In the genomic region with DNA sequence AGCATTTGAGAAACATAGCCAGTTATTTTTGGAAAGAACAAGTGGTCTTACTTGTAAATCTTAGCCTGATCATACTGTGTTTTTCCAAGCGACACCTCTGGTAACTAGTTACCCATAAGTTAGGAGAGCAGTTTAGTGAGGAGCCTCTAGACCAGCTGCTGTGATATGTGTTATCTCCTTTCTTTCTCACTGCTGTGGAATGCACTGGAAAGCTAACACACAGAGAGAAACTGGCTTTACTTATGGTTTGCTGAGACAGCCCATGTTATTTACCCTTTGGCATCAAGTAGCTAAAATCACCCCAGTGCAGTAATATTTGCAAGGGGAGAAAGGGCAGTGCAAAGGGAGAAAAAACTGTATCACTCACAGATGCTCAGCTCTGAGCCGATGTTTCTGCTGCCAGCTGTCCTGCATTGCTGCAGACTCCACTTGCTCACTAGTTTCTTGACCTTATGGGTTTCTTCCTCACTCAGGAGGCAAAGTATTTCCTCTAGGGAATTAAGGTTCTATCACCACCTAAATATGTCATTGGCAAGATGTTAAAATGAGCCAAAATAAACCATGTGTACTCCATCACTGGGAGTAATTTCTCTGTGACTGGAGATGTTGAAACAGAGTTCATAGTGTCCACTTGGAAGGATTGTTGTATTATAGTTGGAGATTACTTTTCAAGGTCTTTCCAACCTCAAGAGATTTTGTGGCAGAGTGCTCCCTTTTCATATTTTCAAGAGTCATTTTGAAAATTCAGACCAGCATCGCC, we compare ENCODE assay signal across 22 cellular contexts. TPM values are rescaled to one million over a fixed set of nuclear protein-coding genes. Genes with fewer than 3 reads are reported as not detected.
"Had no signal": no experiment of that assay in that cellular context is flagged by ENCODE, and none has a peak within 500 bp of the region (broad histone marks: within the 10 kb centered on the region; RNA-seq: fewer than 3 reads in every experiment).

No MANE protein-coding gene starts in this region.

- H3K4me3 ChIP-seq: adrenal gland, esophagus muscularis mucosa, lung, ovary, thyroid gland had no signal

- H3K36me3 ChIP-seq: adrenal gland, esophagus muscularis mucosa, ovary, thyroid gland had no signal

- H3K27me3 ChIP-seq: adrenal gland, ovary, thyroid gland had no signal

- ATAC-seq: activated CD4-positive, alpha-beta T cell treated with anti-CD3 and anti-CD28 coated beads for 36 hours; activated naive CD4-positive, alpha-beta T cell treated with anti-CD3 and anti-CD28 coated beads, Interleukin-2, amount 50 U/mL, for 72 hours; left colon; WTC11 had no signal

- H3K9me3 ChIP-seq: adrenal gland, esophagus muscularis mucosa, ovary, thyroid gland had no signal

- H3K27ac ChIP-seq: adrenal gland, esophagus muscularis mucosa, ovary, thyroid gland had no signal

- H3K4me1 ChIP-seq: adrenal gland, thyroid gland had no signal

- DNase-seq: activated CD4-positive, alpha-beta T cell treated with anti-CD3 and anti-CD28 coated beads for 36 hours; activated CD4-positive, alpha-beta T cell treated with anti-CD3 and anti-CD28 coated beads, Interleukin-2, amount 50 U/mL, for 48 hours; activated gamma-delta T cell treated with Interleukin-2 at 50 U/mL for 16 hours; adrenal gland; dermis blood vessel endothelial cell; effector memory CD4-positive, alpha-beta T cell; hippocampal formation; left colon; midbrain; ovary; stimulated activated CD4-positive, alpha-beta T cell treated with anti-CD3 and anti-CD28 coated beads, Interleukin-12 subunit alpha, Interleukin-12 subunit beta, amount 100 ng/mL, for 4 hours; stimulated activated CD4-positive, alpha-beta T cell treated with anti-CD3 and anti-CD28 coated beads, Interleukin-1b, Interleukin-23, amount 100 ng/mL, for 48 hours; stimulated activated naive CD4-positive, alpha-beta T cell treated with Interleukin-2 at 50 U/mL for 16 hours; thyroid gland had no signal

RNA-seq across cellular contexts. Expression of a gene that starts 2.3 kb away (rescaled TPM):
- total RNA-seq: activated CD4-positive, alpha-beta T cell treated with anti-CD3 and anti-CD28 coated beads for 36 hours; activated naive CD4-positive, alpha-beta T cell treated with anti-CD3 and anti-CD28 coated beads, Interleukin-2, amount 50 U/mL, for 72 hours; activated T-helper 1 cell treated with anti-CD3 and anti-CD28 coated beads, Interleukin-12 subunit alpha, Interleukin-12 subunit beta, Interleukin-2, Interleukin-4 antibody, amounts not matched to agents 30 ng/mL and 10 ng/mL and 1 ng/mL, durations not matched to agents 14 hours and 24 hours and 36 hours; bronchial epithelial cell; chondrocyte; dermis blood vessel endothelial cell; endothelial cell of umbilical vein; esophagus muscularis mucosa had no signal
- polyA plus RNA-seq: endothelial cell of umbilical vein, lung had no signal
